18 cellular contexts compared by ENCODE assay signal in genomic region chr12:3662516-3662915, GRCh38.
DNase-seq lines count a peak whose midpoint lies in the region; ATAC-seq and TF ChIP-seq lines count a peak whose summit lies in the region.
"Had no signal": no experiment of that assay in that cellular context is flagged by ENCODE, and none has a peak within 500 bp of the region (broad histone marks: within the 10 kb centered on the region; RNA-seq: fewer than 3 reads in every experiment).

No MANE protein-coding gene starts in this region.

- DNase-seq in A673 (ENCODE audit: low spot score) (peak; percentile 5), ELR (ENCODE audit: low read depth) (peak; percentile 34), NCI-H2107 (lab: John Stamatoyannopoulos, UW) (peak; percentile 68), choroid plexus epithelial cell (ENCODE audit: low read depth) (peak; percentile 15), MG63 (no peak), Right ventricle myocardium superior (no peak)
- DNase-seq in activated CD8-positive, alpha-beta T cell treated with anti-CD3 and anti-CD28 coated beads for 36 hours = no peak
- no peak for DNase-seq in activated CD4-positive, alpha-beta T cell treated with anti-CD3 and anti-CD28 coated beads, Interleukin-2, amount 10 ng/mL, durations not matched to agents 24 days and 14 days
- DNase-seq: amygdala; cortex of kidney; left ventricle myocardium inferior; naive thymus-derived CD8-positive, alpha-beta T cell; NCI-H2171; stimulated activated CD4-positive, alpha-beta T cell treated with anti-CD3 and anti-CD28 coated beads, Interleukin-1b, Interleukin-23, amount 100 ng/mL, for 48 hours; thyroid gland had no signal

- H3K4me1 Mint-ChIP-seq in activated CD8-positive, alpha-beta T cell treated with anti-CD3 and anti-CD28 coated beads for 36 hours (ENCODE audit: low read depth) = no peaks in the 10 kb centered on the region
- no peaks in the 10 kb centered on the region for H3K4me1 Mint-ChIP-seq in activated CD4-positive, alpha-beta T cell treated with anti-CD3 and anti-CD28 coated beads, Interleukin-2, amount 10 ng/mL, durations not matched to agents 24 days and 14 days

- H3K27ac ChIP-seq in A673 (ENCODE audit: low read depth, low read length, poor library complexity, severe bottlenecking) = no peak overlapping the region
- H3K27ac ChIP-seq: left ventricle myocardium inferior, thyroid gland had no signal

- no peaks in the 10 kb centered on the region for H3K4me1 ChIP-seq in A673 (ENCODE audit: insufficient read depth, low read length, poor library complexity, severe bottlenecking)
- H3K4me1 ChIP-seq: thyroid gland had no signal

- peaks cover 35% of the 10 kb centered on the region for H3K27me3 ChIP-seq in A673 (replicated peaks; ENCODE audit: insufficient read depth, low read depth, low read length, poor library complexity)
- no peaks in the 10 kb centered on the region for H3K27me3 ChIP-seq in MG63
- H3K27me3 ChIP-seq: thyroid gland had no signal

- peaks cover 13% of the 10 kb centered on the region for H3K36me3 Mint-ChIP-seq in activated CD8-positive, alpha-beta T cell treated with anti-CD3 and anti-CD28 coated beads for 36 hours (ENCODE audit: low read depth)
- peaks cover 40% of the 10 kb centered on the region for H3K36me3 Mint-ChIP-seq in activated CD4-positive, alpha-beta T cell treated with anti-CD3 and anti-CD28 coated beads, Interleukin-2, amount 10 ng/mL, durations not matched to agents 24 days and 14 days (ENCODE audit: low read depth)

- no peak for TF ChIP-seq CTCF in A673 (conservative IDR thresholded peaks at IDR 0.05; ENCODE audit: low read depth, low read length)
- TF ChIP-seq CTCF in choroid plexus epithelial cell (conservative IDR thresholded peaks at IDR 0.05; ENCODE audit: low read depth, low read length) = no peak
- no peak for TF ChIP-seq CTCF in activated CD8-positive, alpha-beta T cell treated with anti-CD3 and anti-CD28 coated beads for 36 hours (IDR thresholded peaks at IDR 0.05)

- no peaks in the 10 kb centered on the region for H3K27me3 Mint-ChIP-seq in activated CD8-positive, alpha-beta T cell treated with anti-CD3 and anti-CD28 coated beads for 36 hours
- H3K27me3 Mint-ChIP-seq in activated CD4-positive, alpha-beta T cell treated with anti-CD3 and anti-CD28 coated beads, Interleukin-2, amount 10 ng/mL, durations not matched to agents 24 days and 14 days = no peaks in the 10 kb centered on the region
- H3K27me3 Mint-ChIP-seq: naive thymus-derived CD8-positive, alpha-beta T cell had no signal

- no peaks in the 10 kb centered on the region for H3K9me3 Mint-ChIP-seq in activated CD8-positive, alpha-beta T cell treated with anti-CD3 and anti-CD28 coated beads for 36 hours
- no peaks in the 10 kb centered on the region for H3K9me3 Mint-ChIP-seq in activated CD4-positive, alpha-beta T cell treated with anti-CD3 and anti-CD28 coated beads, Interleukin-2, amount 10 ng/mL, durations not matched to agents 24 days and 14 days
- H3K9me3 Mint-ChIP-seq: T-helper 1 cell treated with Interleukin-12 subunit alpha and Interleukin-12 subunit beta and Interleukin-4 antibody, amounts not matched to agents 30 μg/mL and 1 μg/mL, for 36 hours had no signal

- H3K36me3 ChIP-seq in A673 (ENCODE audit: insufficient read depth, low read length, poor library complexity, severe bottlenecking) (no peaks in the 10 kb centered on the region), MG63 (no peaks in the 10 kb centered on the region; the same call in 1 of the 2 replicates)
- H3K36me3 ChIP-seq: left ventricle myocardium inferior, thyroid gland had no signal

- no peak overlapping the region for H3K27ac Mint-ChIP-seq in activated CD8-positive, alpha-beta T cell treated with anti-CD3 and anti-CD28 coated beads for 36 hours
- H3K27ac Mint-ChIP-seq in activated CD4-positive, alpha-beta T cell treated with anti-CD3 and anti-CD28 coated beads, Interleukin-2, amount 10 ng/mL, durations not matched to agents 24 days and 14 days = no peak overlapping the region
- H3K27ac Mint-ChIP-seq: T-helper 1 cell treated with Interleukin-12 subunit alpha and Interleukin-12 subunit beta and Interleukin-4 antibody, amounts not matched to agents 30 μg/mL and 1 μg/mL, for 36 hours had no signal

- H3K9me3 ChIP-seq in A673 (ENCODE audit: low read depth, low read length, poor library complexity, severe bottlenecking) (no peaks in the 10 kb centered on the region), MG63 (no peaks in the 10 kb centered on the region)
- H3K9me3 ChIP-seq: left ventricle myocardium inferior, thyroid gland had no signal

- H3K4me3 Mint-ChIP-seq in activated CD8-positive, alpha-beta T cell treated with anti-CD3 and anti-CD28 coated beads for 36 hours = no peak overlapping the region
- H3K4me3 Mint-ChIP-seq in activated CD4-positive, alpha-beta T cell treated with anti-CD3 and anti-CD28 coated beads, Interleukin-2, amount 10 ng/mL, durations not matched to agents 24 days and 14 days = no peak overlapping the region
- H3K4me3 Mint-ChIP-seq: naive thymus-derived CD8-positive, alpha-beta T cell; T-helper 1 cell treated with Interleukin-12 subunit alpha and Interleukin-12 subunit beta and Interleukin-4 antibody, amounts not matched to agents 30 μg/mL and 1 μg/mL, for 36 hours had no signal

- intact Hi-C loops in A673 (cut with micrococcal nuclease; ENCODE audit: unreplicated experiment) = no loop called here
- intact Hi-C loops in activated CD8-positive, alpha-beta T cell treated with anti-CD3 and anti-CD28 coated beads for 36 hours (cut with micrococcal nuclease) = no loop called here
- intact Hi-C loops in activated CD4-positive, alpha-beta T cell treated with anti-CD3 and anti-CD28 coated beads, Interleukin-2, amount 10 ng/mL, durations not matched to agents 24 days and 14 days (cut with micrococcal nuclease) = no loop called here
- intact Hi-C loops in Right ventricle myocardium superior (cut with DNase I) = no loop called here

- CTCF ChIA-PET in A673 (lab: Charles Lee) = no interaction called here
- CTCF ChIA-PET in activated CD8-positive, alpha-beta T cell treated with anti-CD3 and anti-CD28 coated beads for 36 hours (lab: Charles Lee) = no interaction called here

- no TSS peak for BruUV-seq in A673 (replicated peaks; lab: Mats Ljungman, UMichigan)

- POLR2A ChIA-PET in A673 (lab: Charles Lee; ENCODE audit: low non-redundant PET) = no interaction called here
- POLR2A ChIA-PET in activated CD8-positive, alpha-beta T cell treated with anti-CD3 and anti-CD28 coated beads for 36 hours (lab: Charles Lee) = no interaction called here

- H3K4me3 ChIP-seq in A673 (ENCODE audit: low read depth, low read length, poor library complexity, severe bottlenecking) (no peak overlapping the region), choroid plexus epithelial cell (ENCODE audit: low read depth, low read length) (no peak overlapping the region), MG63 (no peak overlapping the region)
- H3K4me3 ChIP-seq: left ventricle myocardium inferior, thyroid gland had no signal

- ATAC-seq in activated CD8-positive, alpha-beta T cell treated with anti-CD3 and anti-CD28 coated beads for 36 hours = no peak
- ATAC-seq in Right ventricle myocardium superior (ENCODE audit: poor library complexity) = no peak
- ATAC-seq: esophagus mucosa; naive thymus-derived CD8-positive, alpha-beta T cell; Panc1 had no signal

Comparison
In these comparisons a context has a peak if more than half of its experiments do, and no peak if none do; other contexts are left out.
1. DNase-seq: peak in A673 (single experiment), ELR (single experiment), NCI-H2107 (single experiment) and choroid plexus epithelial cell (single experiment); none in activated CD8-positive, alpha-beta T cell treated with anti-CD3 and anti-CD28 coated beads for 36 hours (single experiment), MG63 (single experiment), activated CD4-positive, alpha-beta T cell treated with anti-CD3 and anti-CD28 coated beads, Interleukin-2, amount 10 ng/mL, durations not matched to agents 24 days and 14 days (single experiment) and Right ventricle myocardium superior (single experiment).